In genomic region chr14:68723808-68724268, GRCh38 we compare ENCODE assay signal across 15 cellular contexts.
"Had no signal": no experiment of that assay in that cellular context is flagged by ENCODE, and none has a peak within 500 bp of the region (broad histone marks: within the 10 kb centered on the region; RNA-seq: fewer than 3 reads in every experiment).

No MANE protein-coding gene starts in this region.

- H3K9me3 ChIP-seq: gastroesophageal sphincter, thyroid gland had no signal

- H3K4me3 ChIP-seq: gastroesophageal sphincter, mucosa of descending colon, thyroid gland had no signal

- DNase-seq: activated CD4-positive, alpha-beta memory T cell treated with anti-CD3 and anti-CD28 coated beads for 36 hours; activated gamma-delta T cell treated with Interleukin-2 at 50 U/mL for 16 hours; activated naive CD8-positive, alpha-beta T cell treated with anti-CD3 and anti-CD28 coated beads, Interleukin-2, amount 10 ng/mL, durations not matched to agents 7 days and 5 days; activated T-cell treated with anti-CD3 and anti-CD28 coated beads, Interleukin-2, amount 50 U/mL, for 48 hours; kidney; mucosa of descending colon; natural killer cell; occipital lobe; stimulated activated CD4-positive, alpha-beta T cell treated with anti-CD3 and anti-CD28 coated beads, Interleukin-4, amount 100 ng/mL, for 4 hours; T-cell; T1000; thyroid gland had no signal

- H3K36me3 ChIP-seq: gastroesophageal sphincter, thyroid gland had no signal

- FAIRE-seq: astrocyte, colon, kidney had no signal

- H3K27ac ChIP-seq: gastroesophageal sphincter, thyroid gland had no signal

- H3K27me3 ChIP-seq: gastroesophageal sphincter, thyroid gland had no signal

- H3K4me1 ChIP-seq: thyroid gland had no signal

- ATAC-seq: gastroesophageal sphincter, natural killer cell, T-cell had no signal
